15 cellular contexts compared by ENCODE assay signal in genomic region chr3:55207744-55208143, GRCh38.
DNase-seq lines count a peak whose midpoint lies in the region; ATAC-seq and TF ChIP-seq lines count a peak whose summit lies in the region.
"Had no signal": no experiment of that assay in that cellular context is flagged by ENCODE, and none has a peak within 500 bp of the region (broad histone marks: within the 10 kb centered on the region; RNA-seq: fewer than 3 reads in every experiment).

No MANE protein-coding gene starts in this region.

- H3K27ac Mint-ChIP-seq in GM23338 = no peak overlapping the region
- H3K27ac Mint-ChIP-seq: CD8-positive, alpha-beta T cell; H9 had no signal

- no peak overlapping the region for H3K4me3 Mint-ChIP-seq in GM23338
- H3K4me3 Mint-ChIP-seq: CD14-positive monocyte; CD8-positive, alpha-beta T cell; H9 had no signal

- peaks cover 8% of the 10 kb centered on the region; the same call in 1 of the 3 replicates for H3K4me1 Mint-ChIP-seq in GM23338
- H3K4me1 Mint-ChIP-seq: CD14-positive monocyte had no signal

- no peak overlapping the region for H2AFZ ChIP-seq in GM23338

- no peaks in the 10 kb centered on the region for H3K4me1 ChIP-seq in GM23338 (ENCODE audit: insufficient read depth)

- H3K4me3 ChIP-seq in fibroblast of villous mesenchyme (ENCODE audit: low read depth, low read length) = no peak overlapping the region
- H3K4me3 ChIP-seq in GM23338 = no peak overlapping the region
- H3K4me3 ChIP-seq: GM12878 had no signal

- H4K20me1 ChIP-seq in GM23338 (replicated peaks; ENCODE audit: insufficient read depth) = no peaks in the 10 kb centered on the region

- TF ChIP-seq CTCF in fibroblast of villous mesenchyme (IDR thresholded peaks at IDR 0.05; ENCODE audit: insufficient read depth, low read depth, low read length) (no peak), GM23338 (conservative IDR thresholded peaks at IDR 0.05; ENCODE audit: low read depth in 2 of 2) (no peak)

- H3K27ac ChIP-seq in GM23338 (ENCODE audit: low read depth) = no peak overlapping the region
- H3K27ac ChIP-seq: 22Rv1 had no signal

- no peak overlapping the region for H3K4me2 ChIP-seq in GM23338

- DNase-seq in DMS79 (lab: John Stamatoyannopoulos, UW) (peak; percentile 0), DMS79 treated with DMSO at 0.1 percent for 48 hours (lab: John Stamatoyannopoulos, UW) (no peak), COR-L47 (lab: John Stamatoyannopoulos, UW) (peak; percentile 61), NCI-H69 (lab: John Stamatoyannopoulos, UW) (peak; percentile 69), fibroblast of villous mesenchyme (ENCODE audit: low read depth) (peak; percentile 43), NOMO-1 treated with dmso at 0.1 percent for 144 hours (lab: John Stamatoyannopoulos, UW; ENCODE audit: unreplicated experiment) (no peak), COLO829 (ENCODE audit: low spot score) (no peak), GM23338 (ENCODE audit: low spot score) (no peak)
- DNase-seq: CD8-positive, alpha-beta T cell; DMS53; GOT3; H9 had no signal

- no peaks in the 10 kb centered on the region for H3K27me3 ChIP-seq in GM23338 (ENCODE audit: insufficient read depth)

- no peak for ATAC-seq in GM23338
- ATAC-seq: CD8-positive, alpha-beta T cell; GM12878 had no signal

- H3F3A ChIP-seq in GM23338 (replicated peaks; ENCODE audit: low read depth) = no peaks in the 10 kb centered on the region

- peaks cover 20% of the 10 kb centered on the region for H3K9me3 Mint-ChIP-seq in GM23338

- H3K9me2 ChIP-seq in GM23338 (ENCODE audit: insufficient read depth) = 0 out of 2 replicates have a peak, but pooled peaks cover 2% of the 10 kb centered on the region

- no peaks in the 10 kb centered on the region for H3K27me3 Mint-ChIP-seq in GM23338 (ENCODE audit: insufficient read depth, low read depth, poor library complexity)

- no peaks in the 10 kb centered on the region; the same call in 1 of the 2 replicates for H3K36me3 ChIP-seq in GM23338 (ENCODE audit: insufficient read depth)

- H3K36me3 Mint-ChIP-seq in GM23338 (ENCODE audit: low read depth) = peaks cover 17% of the 10 kb centered on the region
- H3K36me3 Mint-ChIP-seq: CD14-positive monocyte; CD8-positive, alpha-beta T cell had no signal

- H3K79me2 ChIP-seq in GM23338 (replicated peaks; ENCODE audit: insufficient read depth) = no peaks in the 10 kb centered on the region

TF ChIP-seq in GM23338, 12 proteins besides CTCF, POLR2A, EP300 and RAD21:
- TF ChIP-seq POLR2AphosphoS5 (IDR thresholded peaks at IDR 0.05; ENCODE audit: low read depth) (no peak), ZNF331 (CRISPR knock-in tag; IDR thresholded peaks at IDR 0.05; ENCODE audit: low read depth) (no peak), CREB1 (CRISPR knock-in tag; IDR thresholded peaks at IDR 0.05; ENCODE audit: low read depth) (no peak), NANOG (IDR thresholded peaks at IDR 0.05; ENCODE audit: borderline replicate concordance) (no peak), JUNB (IDR thresholded peaks at IDR 0.05; ENCODE audit: unreplicated experiment) (no peak), ZNF114 (CRISPR knock-in tag; IDR thresholded peaks at IDR 0.05) (no peak), ZNF462 (CRISPR knock-in tag; IDR thresholded peaks at IDR 0.05) (no peak), EZH2phosphoT487 (IDR thresholded peaks at IDR 0.05; ENCODE audit: unreplicated experiment) (no peak), STAT1 (IDR thresholded peaks at IDR 0.05; ENCODE audit: unreplicated experiment) (no peak), EZH2 (IDR thresholded peaks at IDR 0.05; ENCODE audit: low read depth, unreplicated experiment) (no peak), REST (IDR thresholded peaks at IDR 0.05; ENCODE audit: unreplicated experiment) (no peak), ETS1 (IDR thresholded peaks at IDR 0.05) (no peak)
TF ChIP-seq in GM23338: peak in this region for 0.

Comparison
In these comparisons a context has a peak if more than half of its experiments do, and no peak if none do; other contexts are left out.
1. DNase-seq: peak in DMS79 (single experiment), COR-L47 (single experiment), NCI-H69 (single experiment) and fibroblast of villous mesenchyme (single experiment); none in DMS79 treated with DMSO at 0.1 percent for 48 hours (single experiment), NOMO-1 treated with dmso at 0.1 percent for 144 hours (single experiment), COLO829 (single experiment) and GM23338 (single experiment).